In genomic region chr9:128396970-128397613, GRCh38 we compare ENCODE assay signal across 1 cellular context.
TF ChIP-seq lines count a peak whose summit lies in the region.

No MANE protein-coding gene starts in this region.

TF ChIP-seq in H1, 55 proteins besides CTCF, POLR2A, EP300 and RAD21:
- TF ChIP-seq CBX5 (IDR thresholded peaks at IDR 0.05; ENCODE audit: low read depth, low read length) (no peak), SAP30 (IDR thresholded peaks at IDR 0.05; ENCODE audit: insufficient read depth, insufficient replicate concordance, low read length) (no peak), EZH2 (IDR thresholded peaks at IDR 0.05; ENCODE audit: low read depth, low read length, severe bottlenecking) (peak; percentile 56), RNF2 (IDR thresholded peaks at IDR 0.05; ENCODE audit: borderline replicate concordance, low read depth, low read length, missing control alignments, poor library complexity, severe bottlenecking) (no peak), HDAC6 (IDR thresholded peaks at IDR 0.05; ENCODE audit: low read depth, low read length) (no peak), SP2 (IDR thresholded peaks at IDR 0.05; ENCODE audit: low read length) (no peak), EGR1 (IDR thresholded peaks at IDR 0.05; ENCODE audit: borderline replicate concordance, low read depth, low read length) (peak; percentile 46), SUZ12 (IDR thresholded peaks at IDR 0.05; ENCODE audit: low read length) (0 out of 2 replicates have a peak, but pooled peaks have one; percentile 19), RFX5 (IDR thresholded peaks at IDR 0.05; ENCODE audit: borderline replicate concordance, low read depth, low read length) (no peak), CHD7 (IDR thresholded peaks at IDR 0.05; ENCODE audit: insufficient replicate concordance, low read length) (no peak), BRCA1 (IDR thresholded peaks at IDR 0.05; ENCODE audit: low read depth, low read length) (no peak), MAFK (IDR thresholded peaks at IDR 0.05; ENCODE audit: low read depth, low read length) (no peak), GABPA (IDR thresholded peaks at IDR 0.05; ENCODE audit: borderline replicate concordance, insufficient read depth, low read length) (no peak), KDM1A (IDR thresholded peaks at IDR 0.05; ENCODE audit: borderline replicate concordance, low read length) (peak; percentile 39; the same call in 1 of the 2 replicates), POU5F1 (IDR thresholded peaks at IDR 0.05; ENCODE audit: low read depth, low read length) (0 out of 2 replicates have a peak, but pooled peaks have one; percentile 34), SP1 (IDR thresholded peaks at IDR 0.05; ENCODE audit: low read depth, low read length) (peak; percentile 39; the same call in 1 of the 2 replicates), YY1 (IDR thresholded peaks at IDR 0.05; ENCODE audit: low read depth, low read length) (0 out of 2 replicates have a peak, but pooled peaks have one; percentile 25), GTF2F1 (IDR thresholded peaks at IDR 0.05; ENCODE audit: borderline replicate concordance, low read depth, low read length) (no peak), NANOG (IDR thresholded peaks at IDR 0.05; ENCODE audit: insufficient read depth, low read depth, low read length, poor library complexity, severe bottlenecking) (peak; percentile 72), TCF12 (IDR thresholded peaks at IDR 0.05; ENCODE audit: low read depth, low read length) (peak; percentile 97), RBBP5 (IDR thresholded peaks at IDR 0.05; ENCODE audit: borderline replicate concordance, low read depth, low read length) (no peak), ATF3 (IDR thresholded peaks at IDR 0.05; ENCODE audit: insufficient read depth, low read depth, low read length) (no peak), POLR2AphosphoS5 (IDR thresholded peaks at IDR 0.05; ENCODE audit: low read depth, low read length) (peak; percentile 75), TEAD4 (IDR thresholded peaks at IDR 0.05; ENCODE audit: low read depth, low read length) (no peak), CREB1 (IDR thresholded peaks at IDR 0.05) (no peak), BACH1 (IDR thresholded peaks at IDR 0.05; ENCODE audit: low read length) (no peak), KDM5A (IDR thresholded peaks at IDR 0.05; ENCODE audit: low read length) (no peak)
- TF ChIP-seq, protein P1, sequence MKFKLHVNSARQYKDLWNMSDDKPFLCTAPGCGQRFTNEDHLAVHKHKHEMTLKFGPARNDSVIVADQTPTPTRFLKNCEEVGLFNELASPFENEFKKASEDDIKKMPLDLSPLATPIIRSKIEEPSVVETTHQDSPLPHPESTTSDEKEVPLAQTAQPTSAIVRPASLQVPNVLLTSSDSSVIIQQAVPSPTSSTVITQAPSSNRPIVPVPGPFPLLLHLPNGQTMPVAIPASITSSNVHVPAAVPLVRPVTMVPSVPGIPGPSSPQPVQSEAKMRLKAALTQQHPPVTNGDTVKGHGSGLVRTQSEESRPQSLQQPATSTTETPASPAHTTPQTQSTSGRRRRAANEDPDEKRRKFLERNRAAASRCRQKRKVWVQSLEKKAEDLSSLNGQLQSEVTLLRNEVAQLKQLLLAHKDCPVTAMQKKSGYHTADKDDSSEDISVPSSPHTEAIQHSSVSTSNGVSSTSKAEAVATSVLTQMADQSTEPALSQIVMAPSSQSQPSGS (IDR thresholded peaks at IDR 0.05; ENCODE audit: low read length): no peak
- TF ChIP-seq, protein P2, sequence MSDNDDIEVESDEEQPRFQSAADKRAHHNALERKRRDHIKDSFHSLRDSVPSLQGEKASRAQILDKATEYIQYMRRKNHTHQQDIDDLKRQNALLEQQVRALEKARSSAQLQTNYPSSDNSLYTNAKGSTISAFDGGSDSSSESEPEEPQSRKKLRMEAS (IDR thresholded peaks at IDR 0.05): no peak
